1 cellular context compared by ENCODE assay signal in genomic region chrX:56763556-56764152, GRCh38.
TF ChIP-seq lines count a peak whose summit lies in the region.

No MANE protein-coding gene starts in this region.

TF ChIP-seq in GM12878, 131 proteins besides CTCF, POLR2A, EP300 and RAD21 (continued from another document and continues in another):
- TF ChIP-seq CUX1 (IDR thresholded peaks at IDR 0.05; ENCODE audit: insufficient replicate concordance, low read depth, low read length) (peak; percentile 65), EZH2 (IDR thresholded peaks at IDR 0.05; ENCODE audit: borderline replicate concordance, control insufficient read depth, low read depth, low read length) (no peak), PAX8 (IDR thresholded peaks at IDR 0.05) (no peak), TCF3 (IDR thresholded peaks at IDR 0.05; ENCODE audit: borderline replicate concordance, insufficient read depth, low read depth, low read length) (no peak), E4F1 (IDR thresholded peaks at IDR 0.05; ENCODE audit: borderline replicate concordance, partially characterized antibody) (no peak), WRNIP1 (IDR thresholded peaks at IDR 0.05; ENCODE audit: borderline replicate concordance, low read depth, low read length) (no peak), RELB (IDR thresholded peaks at IDR 0.05; ENCODE audit: low read depth) (0 out of 2 replicates have a peak, but pooled peaks have one; percentile 9), CHD2 (IDR thresholded peaks at IDR 0.05; ENCODE audit: borderline replicate concordance, low read depth, low read length) (0 out of 2 replicates have a peak, but pooled peaks have one; percentile 11), ZBTB40 (IDR thresholded peaks at IDR 0.05; ENCODE audit: borderline replicate concordance) (no peak), YY1 (IDR thresholded peaks at IDR 0.05; ENCODE audit: low read depth, low read length) (peak; percentile 80; the same call in 1 of the 2 replicates), LARP7 (IDR thresholded peaks at IDR 0.05) (no peak), TCF7 (IDR thresholded peaks at IDR 0.05; ENCODE audit: borderline replicate concordance) (no peak), ZNF622 (IDR thresholded peaks at IDR 0.05) (no peak), FOXK2 (IDR thresholded peaks at IDR 0.05) (no peak), MTA3 (IDR thresholded peaks at IDR 0.05; ENCODE audit: borderline replicate concordance, low read length) (no peak), E2F8 (IDR thresholded peaks at IDR 0.05; ENCODE audit: low read depth, partially characterized antibody) (no peak), PAX5 (IDR thresholded peaks at IDR 0.05; ENCODE audit: borderline replicate concordance, low read depth, low read length) (no peak), SREBF1 (IDR thresholded peaks at IDR 0.05; ENCODE audit: low read length) (no peak), USF1 (IDR thresholded peaks at IDR 0.05; ENCODE audit: borderline replicate concordance, extremely low read length, insufficient read depth, low read depth, low read length) (no peak), SIN3A (IDR thresholded peaks at IDR 0.05; ENCODE audit: low read depth, low read length) (no peak), NR2C1 (IDR thresholded peaks at IDR 0.05) (no peak), NFXL1 (IDR thresholded peaks at IDR 0.05; ENCODE audit: borderline replicate concordance) (no peak), ZNF274 (IDR thresholded peaks at IDR 0.05; ENCODE audit: insufficient read depth, insufficient read length) (no peak), POU2F2 (IDR thresholded peaks at IDR 0.05; ENCODE audit: borderline replicate concordance, low read depth, low read length) (no peak), KDM1A (IDR thresholded peaks at IDR 0.05; ENCODE audit: borderline replicate concordance) (no peak), RCOR1 (conservative IDR thresholded peaks at IDR 0.05; ENCODE audit: low read depth, low read length) (no peak), RELA (IDR thresholded peaks at IDR 0.05; ENCODE audit: borderline replicate concordance, partially characterized antibody) (peak; percentile 51), HCFC1 (IDR thresholded peaks at IDR 0.05; ENCODE audit: low read length) (no peak; the same call in 1 of the 2 replicates), ZZZ3 (IDR thresholded peaks at IDR 0.05; ENCODE audit: control insufficient read depth, insufficient read length, low read depth) (no peak), MYC (IDR thresholded peaks at IDR 0.05; ENCODE audit: insufficient read depth, insufficient read length, insufficient replicate concordance, low read length, severe bottlenecking) (no peak), KAT2A (conservative IDR thresholded peaks at IDR 0.05; ENCODE audit: control insufficient read depth, low read depth, low read length) (no peak), TAF1 (IDR thresholded peaks at IDR 0.05; ENCODE audit: borderline replicate concordance, low read depth, low read length) (0 out of 2 replicates have a peak, but pooled peaks have one; percentile 37), BCLAF1 (IDR thresholded peaks at IDR 0.05) (no peak), PBX3 (IDR thresholded peaks at IDR 0.05; ENCODE audit: insufficient replicate concordance, low read depth, low read length) (no peak), MAX (IDR thresholded peaks at IDR 0.05; ENCODE audit: low read depth, low read length) (no peak), ZBED1 (IDR thresholded peaks at IDR 0.05; ENCODE audit: borderline replicate concordance) (no peak)
